ENCODE assay signal across 11 cellular contexts in genomic region chr1:31772669-31773248, GRCh38. TPM values are rescaled to one million over a fixed set of nuclear protein-coding genes. Genes with fewer than 3 reads are reported as not detected.
DNase-seq lines count a peak whose midpoint lies in the region; ATAC-seq and TF ChIP-seq lines count a peak whose summit lies in the region.
"Had no signal": no experiment of that assay in that cellular context is flagged by ENCODE, and none has a peak within 500 bp of the region (broad histone marks: within the 10 kb centered on the region; RNA-seq: fewer than 3 reads in every experiment).

No MANE protein-coding gene starts in this region.

- TF ChIP-seq CTCF in AG04449 (IDR thresholded peaks at IDR 0.05; ENCODE audit: insufficient read depth, low read length, missing control alignments) = no peak
- no peak for TF ChIP-seq CTCF in HFF-Myc (IDR thresholded peaks at IDR 0.05; ENCODE audit: low read depth, low read length, missing control alignments)
- no peak for TF ChIP-seq CTCF in natural killer cell (IDR thresholded peaks at IDR 0.05)

- H3K36me3 ChIP-seq in duodenal mucosa (ENCODE audit: control insufficient read depth in 1 of 2, insufficient read depth in 2 of 2, low read length in 2 of 2) = no peaks in the 10 kb centered on the region
- H3K36me3 ChIP-seq: right lobe of liver had no signal

- H3K27me3 Mint-ChIP-seq in natural killer cell (ENCODE audit: low read depth in 2 of 2) = peaks cover 31 to 43% of the 10 kb centered on the region in 2 donors

- H3K9me3 Mint-ChIP-seq in natural killer cell = no peaks in the 10 kb centered on the region

- no peaks in the 10 kb centered on the region for H3K9me3 ChIP-seq in duodenal mucosa (ENCODE audit: control insufficient read depth in 1 of 2, low read length in 2 of 2)
- H3K9me3 ChIP-seq: right lobe of liver had no signal

- ATAC-seq in natural killer cell (peak in 2 of 3 donors; percentile 40 to 64), GM21825 (IDR thresholded peaks at IDR 0.05; ENCODE audit: unreplicated experiment) (no peak)

- peak overlapping the region; percentile 93 for H3K4me3 Mint-ChIP-seq in natural killer cell

- DNase-seq in AG04449 (ENCODE audit: low read depth, low spot score) (no peak), HFF-Myc (ENCODE audit: extremely low read depth, low read depth) (no peak), natural killer cell (no peak), NCI-H2029 treated with DMSO at 0.1 percent for 48 hours (lab: John Stamatoyannopoulos, UW) (no peak), NCI-H510A treated with DMSO at 0.1 percent for 48 hours (lab: John Stamatoyannopoulos, UW) (no peak), GF-D8 (lab: John Stamatoyannopoulos, UW) (no peak)
- DNase-seq: hippocampal formation, NCI-H524, right lobe of liver had no signal

- intact Hi-C loops in natural killer cell (cut with micrococcal nuclease) = no loop called here

- H3K27ac Mint-ChIP-seq in natural killer cell = peak overlapping the region in 1 of 2 donors; percentile 77

- H3K4me1 Mint-ChIP-seq in natural killer cell = peaks cover 9 to 25% of the 10 kb centered on the region in 2 donors

- CTCF ChIA-PET in AG04449 (lab: Yijun Ruan, JAX) = no interaction called here

- peak overlapping the region; percentile 24 for H3K4me3 ChIP-seq in AG04449 (ENCODE audit: low read depth, low read length)
- H3K4me3 ChIP-seq in HFF-Myc (replicated peaks; ENCODE audit: low read depth, low read length) = peak overlapping the region; percentile 25; the same call in 1 of the 2 replicates
- H3K4me3 ChIP-seq in duodenal mucosa (ENCODE audit: low read depth in 1 of 2, low read length in 2 of 2) = peak overlapping the region; percentile 57 to 63
- H3K4me3 ChIP-seq: right lobe of liver had no signal

- no peaks in the 10 kb centered on the region for H3K36me3 Mint-ChIP-seq in natural killer cell

- H3K4me1 ChIP-seq in duodenal mucosa (ENCODE audit: control insufficient read depth in 1 of 2, insufficient read depth in 2 of 2, low read length in 2 of 2) = peaks cover 23 to 25% of the 10 kb centered on the region in 2 donors

- peak overlapping the region in 1 of 2 donors; percentile 38 for H3K9ac ChIP-seq in duodenal mucosa (ENCODE audit: low read depth in 1 of 2, low read length in 2 of 2)

- no peak overlapping the region for H3K27ac ChIP-seq in duodenal mucosa (ENCODE audit: low read depth, low read length)
- H3K27ac ChIP-seq: right lobe of liver had no signal

- H3K27me3 ChIP-seq in duodenal mucosa (ENCODE audit: control insufficient read depth in 1 of 2, insufficient read depth in 2 of 2, low read length in 2 of 2) = peaks cover 51 to 54% of the 10 kb centered on the region in 2 donors

- POLR2A ChIA-PET in AG04449 (lab: Yijun Ruan, JAX) = no interaction called here

RNA-seq across cellular contexts. Expression of gene ADGRB2, which starts 8.6 kb away (rescaled TPM):
- 10 to 100 TPM in 2 of 3 donors, 1 to 10 TPM in 1; 7.6 to 19.9 (median 12.8) TPM for total RNA-seq in natural killer cell

RNA-seq across cellular contexts. Expression of gene SPOCD1, which starts 43.1 kb away (rescaled TPM):
- under 1 TPM in 2 of 3 donors, not detected in 1; 0.54 to 0.68 TPM for total RNA-seq in natural killer cell
